Comparison of ENCODE assay signal across 10 cellular contexts in genomic region chr10:62614389-62615157, GRCh38.
DNase-seq lines count a peak whose midpoint lies in the region; ATAC-seq and TF ChIP-seq lines count a peak whose summit lies in the region.
"Had no signal": no experiment of that assay in that cellular context is flagged by ENCODE, and none has a peak within 500 bp of the region (broad histone marks: within the 10 kb centered on the region; RNA-seq: fewer than 3 reads in every experiment).

No MANE protein-coding gene starts in this region.

- H3K4me1 ChIP-seq in PC-3 (ENCODE audit: insufficient read depth, low read length) (peaks cover 47% of the 10 kb centered on the region), uterus (no peaks in the 10 kb centered on the region)

- DNase-seq in PC-3 (peak; percentile 99), iris pigment epithelial cell (ENCODE audit: low read depth) (peak; percentile 39), NCI-H2107 treated with DMSO at 0.1 percent for 48 hours (lab: John Stamatoyannopoulos, UW; ENCODE audit: unreplicated experiment) (no peak), uterus (no peak), RPMI8226 (no peak)
- DNase-seq: activated naive CD8-positive, alpha-beta T cell treated with anti-CD3 and anti-CD28 coated beads, Interleukin-2, amount 10 ng/mL, durations not matched to agents 7 days and 5 days; naive B cell had no signal

- no peaks in the 10 kb centered on the region for H4K20me1 ChIP-seq in PC-3 (ENCODE audit: low read length)

- H3K27me3 ChIP-seq in PC-3 (ENCODE audit: low read length) (no peaks in the 10 kb centered on the region), uterus (no peaks in the 10 kb centered on the region)

- no peaks in the 10 kb centered on the region for H3F3A ChIP-seq in PC-3 (ENCODE audit: low read length, unreplicated experiment)

- ATAC-seq in GM18498 (IDR thresholded peaks at IDR 0.05; ENCODE audit: unreplicated experiment) (peak; percentile 50), GM21825 (IDR thresholded peaks at IDR 0.05; ENCODE audit: unreplicated experiment) (peak; percentile 45), PC-3 (peak; percentile 83), GM21367 (IDR thresholded peaks at IDR 0.05; ENCODE audit: unreplicated experiment) (no peak)

- H3K4me3 ChIP-seq in PC-3 (ENCODE audit: low read length) (no peak overlapping the region), uterus (no peak overlapping the region)

- intact Hi-C loops in PC-3 (cut with micrococcal nuclease) (loop anchor here (1.0 kb wide), 1 partner anchor 192 kb away; no protein-coding TSS in a partner anchor), uterus (cut with DNase I; ENCODE audit: low total_unique reads) (no loop called here)

- no TSS peak for BruUV-seq in PC-3 (replicated peaks; lab: Mats Ljungman, UMichigan)

- POLR2A ChIA-PET in PC-3 (lab: Charles Lee; ENCODE audit: unreplicated experiment) = interaction anchor here (0.7 kb wide), 1 partner anchor 189 kb away, joined by 3 read pairs; no protein-coding TSS in a partner anchor

- H3K36me3 ChIP-seq in PC-3 (ENCODE audit: low read depth, low read length) (no peaks in the 10 kb centered on the region), uterus (no peaks in the 10 kb centered on the region)

- 0 out of 2 replicates have a peak, but pooled peaks cover 3% of the 10 kb centered on the region for H3K9me2 ChIP-seq in PC-3 (replicated peaks; ENCODE audit: low read length)

- CTCF ChIA-PET in PC-3 (lab: Charles Lee) = interaction anchor here (0.5 to 1.0 kb wide), 3 partner anchors 78 to 203 kb away, joined by 3 to 12 read pairs (median 9); no protein-coding TSS in a partner anchor

- peak overlapping the region; percentile 50 for H2AFZ ChIP-seq in PC-3 (ENCODE audit: low read length)

- H3K79me2 ChIP-seq in PC-3 (ENCODE audit: low read length) = no peaks in the 10 kb centered on the region

- TF ChIP-seq CTCF in PC-3 (conservative IDR thresholded peaks at IDR 0.05; ENCODE audit: low read depth, low read length) (no peak), uterus (IDR thresholded peaks at IDR 0.05) (no peak)

- H3K27ac ChIP-seq in PC-3 (ENCODE audit: low read length) (peak overlapping the region; percentile 53), uterus (no peak overlapping the region)

- H3K4me2 ChIP-seq in PC-3 (ENCODE audit: low read length) = peak overlapping the region; percentile 9

- H3K9ac ChIP-seq in PC-3 (ENCODE audit: low read length) = no peak overlapping the region

- TF ChIP-seq POLR2A in uterus (IDR thresholded peaks at IDR 0.05) = no peak

- H3K9me3 ChIP-seq in PC-3 (ENCODE audit: low read length) = no peaks in the 10 kb centered on the region
- no peaks in the 10 kb centered on the region for H3K9me3 ChIP-seq in uterus

Comparison
In these comparisons a context has a peak if more than half of its experiments do, and no peak if none do; other contexts are left out.
1. DNase-seq: peak in PC-3 (single experiment) and iris pigment epithelial cell (single experiment); none in NCI-H2107 treated with DMSO at 0.1 percent for 48 hours (single experiment), uterus (0 of 2) and RPMI8226 (single experiment).